Comparison of ENCODE assay signal across 9 cellular contexts in the genomic region with DNA sequence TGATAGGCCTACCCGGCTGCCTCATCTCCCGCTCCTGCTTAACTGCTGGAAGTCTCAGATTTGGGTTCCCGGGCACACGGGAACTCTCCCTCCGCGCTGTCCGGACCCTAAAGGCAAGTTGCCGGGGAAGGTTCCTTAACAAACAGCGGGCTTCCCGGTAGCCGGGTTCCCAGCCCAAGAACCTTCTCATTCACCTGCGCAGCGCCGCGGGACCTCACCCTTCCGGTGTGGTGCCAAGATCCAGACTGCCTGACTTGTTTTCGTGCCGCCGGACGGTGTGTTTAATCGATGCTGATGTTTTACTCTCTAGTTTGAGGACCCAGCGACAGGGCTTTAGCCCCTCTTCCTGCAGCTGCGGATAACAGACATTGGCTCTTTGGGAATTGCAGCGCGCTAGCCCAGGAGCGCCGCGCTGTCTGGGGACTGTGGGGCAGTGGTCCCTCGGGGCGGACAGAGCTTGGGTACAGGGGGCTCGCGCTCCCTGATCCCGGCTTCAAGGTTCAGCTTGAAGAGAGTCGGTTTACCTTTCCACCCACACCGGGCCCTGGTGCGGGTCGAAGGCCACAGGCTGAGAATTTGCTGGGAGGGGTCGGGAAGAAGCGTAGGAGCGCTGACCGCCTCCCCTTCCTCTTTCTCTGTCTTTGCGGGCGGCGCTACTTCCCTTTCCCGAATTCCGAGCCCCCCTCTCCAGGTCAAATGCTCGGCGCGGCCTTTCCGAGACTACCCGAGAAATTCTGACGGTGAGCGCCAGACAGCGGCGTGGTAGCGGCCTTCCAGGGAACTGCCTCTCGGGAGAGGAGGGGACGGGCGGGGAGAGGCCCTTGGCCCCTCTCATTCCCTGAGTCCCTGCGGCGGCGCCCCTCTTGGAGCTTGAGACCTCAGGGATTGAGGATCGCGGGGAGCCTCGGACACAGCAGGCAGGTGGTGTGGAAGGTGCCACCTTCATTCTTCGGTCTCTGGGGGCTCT. TPM values are rescaled to one million over a fixed set of nuclear protein-coding genes. Genes with fewer than 3 reads are reported as not detected.
DNase-seq lines count a peak whose midpoint lies in the region; ATAC-seq and TF ChIP-seq lines count a peak whose summit lies in the region.
"Had no signal": no experiment of that assay in that cellular context is flagged by ENCODE, and none has a peak within 500 bp of the region (broad histone marks: within the 10 kb centered on the region; RNA-seq: fewer than 3 reads in every experiment).

No MANE protein-coding gene starts in this region.

- WGBS in endodermal cell (ENCODE audit: insufficient coverage in 1 of 2, insufficient read length in 1 of 2), 2 experiments: 2 to 3% methylated on average over 28 to 66 of the region's 66 CpGs

- DNase-seq in A673 (ENCODE audit: low spot score) (no peak), endodermal cell (peak; percentile 81), naive B cell (no peak), SHP77 (lab: John Stamatoyannopoulos, UW) (no peak), D341Med (ENCODE audit: low spot score) (no peak), GOT3 (lab: John Stamatoyannopoulos, UW) (no peak), SKM-1 (lab: John Stamatoyannopoulos, UW; ENCODE audit: unreplicated experiment) (no peak)
- DNase-seq: NCI-H2029 treated with DMSO at 0.1 percent for 48 hours had no signal

- no TSS peak for BruUV-seq in A673 (replicated peaks; lab: Mats Ljungman, UMichigan)

- H3K36me3 Mint-ChIP-seq in IgD-negative memory B cell (peaks cover 2% of the 10 kb centered on the region), endodermal cell (ENCODE audit: low read depth) (no peaks in the 10 kb centered on the region), naive B cell (no peaks in the 10 kb centered on the region)

- H3K4me3 Mint-ChIP-seq in IgD-negative memory B cell (peak overlapping the region in 3 of 4 donors; percentile 41 to 86 (median 78)), endodermal cell (peak overlapping the region; percentile 77), naive B cell (peak overlapping the region; percentile 78 to 89 (median 80))

- peaks cover 0 to 5% (median 1%) of the 10 kb centered on the region in 3 donors for H3K9me3 Mint-ChIP-seq in IgD-negative memory B cell
- no peaks in the 10 kb centered on the region for H3K9me3 Mint-ChIP-seq in endodermal cell
- H3K9me3 Mint-ChIP-seq in naive B cell: peaks cover 0 to 14% (median 4%) of the 10 kb centered on the region in 7 donors

- CTCF ChIA-PET in A673 (lab: Charles Lee): no interaction called here

- no peak for ATAC-seq in naive B cell (ENCODE audit: low read depth in 2 of 2)

- H3K27ac ChIP-seq in A673 (ENCODE audit: low read depth, low read length, poor library complexity, severe bottlenecking) (no peak overlapping the region), endodermal cell (ENCODE audit: low read depth, low read length) (no peak overlapping the region)

- peaks cover 31% of the 10 kb centered on the region for H3K27me3 Mint-ChIP-seq in IgD-negative memory B cell
- peaks cover 82% of the 10 kb centered on the region for H3K27me3 Mint-ChIP-seq in endodermal cell (ENCODE audit: insufficient read depth)
- peaks cover 29 to 46% (median 42%) of the 10 kb centered on the region in 3 donors for H3K27me3 Mint-ChIP-seq in naive B cell

- H3K4me1 ChIP-seq in A673 (ENCODE audit: insufficient read depth, low read length, poor library complexity, severe bottlenecking) (no peaks in the 10 kb centered on the region), endodermal cell (ENCODE audit: control insufficient read depth, insufficient read depth, low read length) (no peaks in the 10 kb centered on the region)

- POLR2A ChIA-PET in A673 (lab: Charles Lee; ENCODE audit: low non-redundant PET): no interaction called here

- H3K36me3 ChIP-seq in A673 (ENCODE audit: insufficient read depth, low read length, poor library complexity, severe bottlenecking) (no peaks in the 10 kb centered on the region), endodermal cell (ENCODE audit: control insufficient read depth, insufficient read depth, low read length) (no peaks in the 10 kb centered on the region)

- no peak for TF ChIP-seq CTCF in A673 (conservative IDR thresholded peaks at IDR 0.05; ENCODE audit: low read depth, low read length)
- peak; percentile 29 for TF ChIP-seq CTCF in endodermal cell (conservative IDR thresholded peaks at IDR 0.05)

- peaks cover 0 to 5% (median 1%) of the 10 kb centered on the region in 3 donors for H3K4me1 Mint-ChIP-seq in IgD-negative memory B cell
- H3K4me1 Mint-ChIP-seq in endodermal cell: peaks cover 10% of the 10 kb centered on the region
- H3K4me1 Mint-ChIP-seq in naive B cell: peaks cover 18 to 27% (median 21%) of the 10 kb centered on the region in 3 donors

- intact Hi-C loops in A673 (cut with micrococcal nuclease; ENCODE audit: unreplicated experiment): no loop called here

- peaks cover 30% of the 10 kb centered on the region for H3K27me3 ChIP-seq in A673 (replicated peaks; ENCODE audit: insufficient read depth, low read depth, low read length, poor library complexity)
- peaks cover 76% of the 10 kb centered on the region for H3K27me3 ChIP-seq in endodermal cell (ENCODE audit: control insufficient read depth, insufficient read depth, low read length, poor library complexity, severe bottlenecking)

- peak overlapping the region; percentile 33 for H3K4me3 ChIP-seq in A673 (ENCODE audit: low read depth, low read length, poor library complexity, severe bottlenecking)
- peak overlapping the region; percentile 82 for H3K4me3 ChIP-seq in endodermal cell (ENCODE audit: low read length)

- H3K9ac ChIP-seq in endodermal cell (ENCODE audit: extremely low read depth, low read length, poor library complexity, severe bottlenecking): no peak overlapping the region

- H3K27ac Mint-ChIP-seq in IgD-negative memory B cell (peak overlapping the region in 1 of 3 donors; percentile 74), endodermal cell (peak overlapping the region; percentile 24), naive B cell (peak overlapping the region in 3 of 6 donors; percentile 32 to 70 (median 32))

- H3K9me3 ChIP-seq in A673 (ENCODE audit: low read depth, low read length, poor library complexity, severe bottlenecking) (peaks cover 4% of the 10 kb centered on the region), endodermal cell (ENCODE audit: control insufficient read depth, low read length) (peaks cover 11% of the 10 kb centered on the region)

RNA-seq across cellular contexts. Expression of a gene that starts 17.2 kb away (rescaled TPM):
- total RNA-seq in A673 (2021) (17.4 and 18.1 TPM in 2 replicates), endodermal cell (10 to 100 TPM; 19.7 to 22.6 TPM)
- polyA plus RNA-seq in IgD-negative memory B cell (44.0 TPM), naive B cell (ENCODE audit: low read depth in 6 of 6) (10 to 100 TPM; 42.7 to 74.2 (median 49.0) TPM)
- 19.8 TPM for polyA plus RNA-seq in endodermal cell (2013, experiment 1 of 2)
- 18.5 TPM for polyA plus RNA-seq in endodermal cell (2013, experiment 2 of 2)

RNA-seq across cellular contexts. Expression of a gene that starts 45.5 kb away (rescaled TPM):
- total RNA-seq in A673 (2021) (18.1 and 21.5 TPM in 2 replicates), endodermal cell (10 to 100 TPM; 42.5 to 59.9 TPM)
- polyA plus RNA-seq in IgD-negative memory B cell (9.7 TPM), naive B cell (ENCODE audit: low read depth in 6 of 6) (10 to 100 TPM in 2 of 6 donors, 1 to 10 TPM in 4; 8.0 to 10.9 (median 9.0) TPM)
- polyA plus RNA-seq in endodermal cell (2013, experiment 1 of 2): 35.3 TPM
- polyA plus RNA-seq in endodermal cell (2013, experiment 2 of 2): 30.1 TPM
